15 cellular contexts compared by ENCODE assay signal in genomic region chr14:27390130-27390529, GRCh38.
DNase-seq lines count a peak whose midpoint lies in the region; ATAC-seq, FAIRE-seq and TF ChIP-seq lines count a peak whose summit lies in the region.
"Had no signal": no experiment of that assay in that cellular context is flagged by ENCODE, and none has a peak within 500 bp of the region (broad histone marks: within the 10 kb centered on the region; RNA-seq: fewer than 3 reads in every experiment).

No MANE protein-coding gene starts in this region.

- no peak overlapping the region for H3K9ac ChIP-seq in endodermal cell (ENCODE audit: extremely low read depth, low read length, poor library complexity, severe bottlenecking)
- no peak overlapping the region for H3K9ac ChIP-seq in neural progenitor cell
- H3K9ac ChIP-seq: BLaER1 had no signal

- H3K36me3 ChIP-seq in endodermal cell (ENCODE audit: control insufficient read depth, insufficient read depth, low read length) (no peaks in the 10 kb centered on the region), neural progenitor cell (no peaks in the 10 kb centered on the region)
- H3K36me3 ChIP-seq: BLaER1 had no signal

- DNase-seq in ELR (ENCODE audit: low read depth) (peak; percentile 6), HTR-8/SVneo (ENCODE audit: insufficient read length, low spot score) (no peak), endodermal cell (peak; percentile 58), neural progenitor cell (ENCODE audit: low spot score) (peak; percentile 2), left cardiac atrium (no peak)
- no peak for DNase-seq in activated naive CD4-positive, alpha-beta T cell treated with anti-CD3 and anti-CD28 coated beads, Interleukin-2, amount 50 U/mL, for 16 hours
- DNase-seq: 8988T; CD4-positive, alpha-beta memory T cell; DMS153; DMS79; GF-D8; HCEC 1CT had no signal

- H3F3A ChIP-seq in neural progenitor cell (ENCODE audit: low read depth), result no peaks in the 10 kb centered on the region

- no peaks in the 10 kb centered on the region for H3K4me1 ChIP-seq in endodermal cell (ENCODE audit: control insufficient read depth, insufficient read depth, low read length)
- no peaks in the 10 kb centered on the region for H3K4me1 ChIP-seq in neural progenitor cell
- H3K4me1 ChIP-seq: BLaER1 had no signal

- no peaks in the 10 kb centered on the region for H4K20me1 ChIP-seq in neural progenitor cell (ENCODE audit: low read depth)
- H4K20me1 ChIP-seq: BLaER1 had no signal

- no peaks in the 10 kb centered on the region for H3K36me3 Mint-ChIP-seq in endodermal cell (ENCODE audit: low read depth)
- H3K36me3 Mint-ChIP-seq in neural progenitor cell, result no peaks in the 10 kb centered on the region
- H3K36me3 Mint-ChIP-seq: CD14-positive monocyte; CD4-positive, alpha-beta memory T cell had no signal

- H3K27me3 Mint-ChIP-seq in endodermal cell (ENCODE audit: insufficient read depth) (no peaks in the 10 kb centered on the region), neural progenitor cell (ENCODE audit: insufficient read depth, low read depth) (no peaks in the 10 kb centered on the region)
- H3K27me3 Mint-ChIP-seq: CD4-positive, alpha-beta memory T cell had no signal

- H3K9me3 ChIP-seq in endodermal cell (ENCODE audit: control insufficient read depth, low read length) (no peaks in the 10 kb centered on the region), neural progenitor cell (ENCODE audit: low read depth) (no peaks in the 10 kb centered on the region)
- H3K9me3 ChIP-seq: BLaER1 had no signal

- intact Hi-C loops in left cardiac atrium (cut with DNase I), result no loop called here

- H3K4me3 Mint-ChIP-seq in endodermal cell (no peak overlapping the region), neural progenitor cell (no peak overlapping the region)
- H3K4me3 Mint-ChIP-seq: CD14-positive monocyte; CD4-positive, alpha-beta memory T cell had no signal

- no peak overlapping the region for H2AFZ ChIP-seq in neural progenitor cell (replicated peaks)

- peak; percentile 62 for FAIRE-seq in HTR-8/SVneo (lab: Jason Lieb, UNC)

- no peak overlapping the region for H3K4me2 ChIP-seq in neural progenitor cell
- H3K4me2 ChIP-seq: BLaER1 had no signal

- TF ChIP-seq CTCF in endodermal cell (conservative IDR thresholded peaks at IDR 0.05) (no peak), neural progenitor cell (IDR thresholded peaks at IDR 0.05) (no peak)

- H3K27ac ChIP-seq in endodermal cell (ENCODE audit: low read depth, low read length) (no peak overlapping the region), neural progenitor cell (no peak overlapping the region)
- H3K27ac ChIP-seq: BLaER1 had no signal

- ATAC-seq in GM19328 (IDR thresholded peaks at IDR 0.05; ENCODE audit: unreplicated experiment) (no peak), left cardiac atrium (no peak)

- H3K27me3 ChIP-seq in endodermal cell (ENCODE audit: control insufficient read depth, insufficient read depth, low read length, poor library complexity, severe bottlenecking), result no peaks in the 10 kb centered on the region
- H3K27me3 ChIP-seq in neural progenitor cell, result no peaks in the 10 kb centered on the region
- H3K27me3 ChIP-seq: BLaER1 had no signal

- no peak overlapping the region for H3K4me3 ChIP-seq in endodermal cell (ENCODE audit: low read length)
- H3K4me3 ChIP-seq in neural progenitor cell, result no peak overlapping the region
- H3K4me3 ChIP-seq: BLaER1 had no signal

- H3K4me1 Mint-ChIP-seq in endodermal cell (no peaks in the 10 kb centered on the region), neural progenitor cell (no peaks in the 10 kb centered on the region)
- H3K4me1 Mint-ChIP-seq: CD14-positive monocyte; CD4-positive, alpha-beta memory T cell had no signal

- 92 to 94% methylated on average over 2 to 3 of the region's 3 CpGs for WGBS in endodermal cell (ENCODE audit: insufficient coverage in 1 of 2, insufficient read length in 1 of 2), 2 experiments

- H3K27ac Mint-ChIP-seq in endodermal cell, result no peak overlapping the region
- no peak overlapping the region for H3K27ac Mint-ChIP-seq in neural progenitor cell
- H3K27ac Mint-ChIP-seq: CD14-positive monocyte; CD4-positive, alpha-beta memory T cell had no signal

- no peaks in the 10 kb centered on the region for H3K79me2 ChIP-seq in neural progenitor cell (ENCODE audit: low read depth)

- H3K9me3 Mint-ChIP-seq in endodermal cell, result no peaks in the 10 kb centered on the region
- H3K9me3 Mint-ChIP-seq in neural progenitor cell, result no peaks in the 10 kb centered on the region

Comparison
In these comparisons a context has a peak if more than half of its experiments do, and no peak if none do; other contexts are left out.
1. DNase-seq: peak in ELR (single experiment), endodermal cell (single experiment) and neural progenitor cell (single experiment); none in HTR-8/SVneo (single experiment), activated naive CD4-positive, alpha-beta T cell treated with anti-CD3 and anti-CD28 coated beads, Interleukin-2, amount 50 U/mL, for 16 hours (single experiment) and left cardiac atrium (single experiment).